23 cellular contexts compared by ENCODE assay signal in the genomic region with DNA sequence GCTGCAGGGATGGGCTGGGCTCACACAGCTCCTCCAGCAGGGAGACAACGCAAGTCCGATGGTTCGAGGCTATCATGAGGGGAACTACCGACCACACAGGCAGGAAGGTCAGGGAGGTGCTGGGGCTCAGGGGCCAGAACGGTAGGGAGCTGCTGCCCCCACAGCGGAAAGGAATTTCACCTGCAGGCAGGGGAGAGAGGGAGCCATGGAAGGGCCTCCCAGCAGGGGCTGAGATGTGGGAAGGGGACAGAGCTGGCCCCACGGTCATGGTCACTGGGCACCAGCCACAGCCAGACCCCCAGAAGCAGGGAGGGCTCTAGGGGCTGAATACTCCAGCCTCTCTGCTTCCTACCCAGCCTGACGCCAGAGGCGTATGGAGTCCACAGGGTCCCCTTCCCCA.
DNase-seq lines count a peak whose midpoint lies in the region; ATAC-seq and TF ChIP-seq lines count a peak whose summit lies in the region.
"Had no signal": no experiment of that assay in that cellular context is flagged by ENCODE, and none has a peak within 500 bp of the region (broad histone marks: within the 10 kb centered on the region; RNA-seq: fewer than 3 reads in every experiment).

No MANE protein-coding gene starts in this region.

- no peak overlapping the region for H3K9ac ChIP-seq in H9 (ENCODE audit: extremely low read depth, insufficient read length, low read length)

- no peak for TF ChIP-seq EP300 in gastroesophageal sphincter (IDR thresholded peaks at IDR 0.05)
- TF ChIP-seq EP300 in sigmoid colon (IDR thresholded peaks at IDR 0.05): no peak

- H4K91ac ChIP-seq in H9 (ENCODE audit: insufficient read length, low read depth, low read length): no peak overlapping the region

- H2BK120ac ChIP-seq in H9 (ENCODE audit: low read depth, low read length, poor library complexity, severe bottlenecking): no peak overlapping the region

- H3K4me3 Mint-ChIP-seq in H9: no peak overlapping the region; a peak in 1 of 5 replicates
- H3K4me3 Mint-ChIP-seq: activated naive CD8-positive, alpha-beta T cell treated with anti-CD3 and anti-CD28 coated beads, Interleukin-2, amount 10 ng/mL, durations not matched to agents 7 days and 5 days; CD4-positive, alpha-beta memory T cell; HFFc6; stimulated activated effector memory CD8-positive, alpha-beta T cell treated with anti-CD3 and anti-CD28 coated beads, Interleukin-12 subunit alpha, Interleukin-12 subunit beta, amount 100 ng/mL, for 72 hours; T-helper 2 cell treated with Interferon-gamma antibody and Interleukin-4, amounts not matched to agents 5 μg/mL and 100 μg/mL, for 36 hours had no signal

- POLR2A ChIA-PET in Panc1 (lab: Charles Lee): no interaction called here

- H3K36me3 ChIP-seq in Panc1 (ENCODE audit: control insufficient read depth, insufficient read depth, low read length): no peaks in the 10 kb centered on the region
- H3K36me3 ChIP-seq in gastroesophageal sphincter: no peaks in the 10 kb centered on the region
- no peaks in the 10 kb centered on the region for H3K36me3 ChIP-seq in sigmoid colon
- H3K36me3 ChIP-seq: MG63, spleen had no signal

- no peak overlapping the region for H2BK12ac ChIP-seq in H9 (ENCODE audit: insufficient read length, low read depth, low read length)

- H3T11ph ChIP-seq in H9 (ENCODE audit: low read length): no peak overlapping the region

- H4K8ac ChIP-seq in H9 (replicated peaks; ENCODE audit: insufficient read length, low read depth, low read length): no peak overlapping the region

- ATAC-seq in Panc1 (no peak), gastroesophageal sphincter (no peak), HG03457 (IDR thresholded peaks at IDR 0.05; ENCODE audit: unreplicated experiment) (no peak)
- ATAC-seq: foreskin keratinocyte; stimulated activated effector memory CD8-positive, alpha-beta T cell treated with anti-CD3 and anti-CD28 coated beads, Interleukin-12 subunit alpha, Interleukin-12 subunit beta, amount 100 ng/mL, for 72 hours had no signal

- in situ Hi-C loops in Panc1 (cut with HindIII; ENCODE audit: low pct_unique_long_range_greater_than_20kb, low sequenced_read_pairs): no loop called here

- no peak overlapping the region for H2AFZ ChIP-seq in H9 (ENCODE audit: low read length)

- H3K27ac Mint-ChIP-seq in H9: peak overlapping the region in 2 of 3 experiments; percentile 39 to 54; a peak in 2 of 7 replicates
- H3K27ac Mint-ChIP-seq: activated naive CD8-positive, alpha-beta T cell treated with anti-CD3 and anti-CD28 coated beads, Interleukin-2, amount 10 ng/mL, durations not matched to agents 7 days and 5 days; HFFc6; stimulated activated effector memory CD8-positive, alpha-beta T cell treated with anti-CD3 and anti-CD28 coated beads, Interleukin-12 subunit alpha, Interleukin-12 subunit beta, amount 100 ng/mL, for 72 hours; T-helper 2 cell treated with Interferon-gamma antibody and Interleukin-4, amounts not matched to agents 5 μg/mL and 100 μg/mL, for 36 hours had no signal

- no peak overlapping the region for H3K4me3 ChIP-seq in Panc1 (ENCODE audit: low read depth in 2 of 2, low read length in 2 of 2)
- H3K4me3 ChIP-seq in gastroesophageal sphincter: no peak overlapping the region
- H3K4me3 ChIP-seq in sigmoid colon: no peak overlapping the region
- H3K4me3 ChIP-seq: MG63, spleen, testis had no signal

- H3K79me2 ChIP-seq in H9 (ENCODE audit: insufficient read depth, low read length): no peaks in the 10 kb centered on the region

- H4K5ac ChIP-seq in H9 (ENCODE audit: insufficient read length, low read depth, low read length): no peak overlapping the region

- H2BK5ac ChIP-seq in H9 (ENCODE audit: insufficient read length, low read length): no peak overlapping the region

- peaks cover 15% of the 10 kb centered on the region for H3K27me3 Mint-ChIP-seq in H9 (ENCODE audit: low read depth)

- no peak overlapping the region for H3K27ac ChIP-seq in H9 (ENCODE audit: insufficient read length, low read depth, low read length)
- H3K27ac ChIP-seq in Panc1 (ENCODE audit: low read length): peak overlapping the region; percentile 75
- H3K27ac ChIP-seq in gastroesophageal sphincter: peak overlapping the region; percentile 49 to 88 (median 74)
- peak overlapping the region; percentile 40 to 66 (median 52) for H3K27ac ChIP-seq in sigmoid colon
- H3K27ac ChIP-seq: foreskin keratinocyte, testis had no signal

- H3K18ac ChIP-seq in H9 (ENCODE audit: insufficient read length, low read depth, low read length): no peak overlapping the region

- H2BK15ac ChIP-seq in H9 (ENCODE audit: low read depth, low read length): no peak overlapping the region

- TF ChIP-seq CTCF in H9 (conservative IDR thresholded peaks at IDR 0.05) (no peak), Panc1 (IDR thresholded peaks at IDR 0.05) (no peak), gastroesophageal sphincter (IDR thresholded peaks at IDR 0.05) (no peak), sigmoid colon (IDR thresholded peaks at IDR 0.05) (no peak)

- H3K9me3 Mint-ChIP-seq in H9: peaks cover 32 to 33% of the 10 kb centered on the region in 2 experiments

- TF ChIP-seq POLR2A in gastroesophageal sphincter (IDR thresholded peaks at IDR 0.05) (no peak), sigmoid colon (IDR thresholded peaks at IDR 0.05) (no peak)

- no TSS peak for BruUV-seq in Panc1 (replicated peaks; lab: Mats Ljungman, UMichigan)

- no peak overlapping the region for H3K4ac ChIP-seq in H9 (ENCODE audit: low read depth, low read length)

- no peak overlapping the region for H3K56ac ChIP-seq in H9 (ENCODE audit: insufficient read length, low read depth, low read length)

- H4K20me1 ChIP-seq in H9 (ENCODE audit: control insufficient read depth, insufficient read depth, insufficient read length): no peaks in the 10 kb centered on the region

- no peak overlapping the region for H2AK5ac ChIP-seq in H9 (ENCODE audit: insufficient read length, low read length)

- no CpG with 5 or more reads among the region's 9 CpGs for WGBS in H9 (ENCODE audit: extremely low coverage, insufficient read length, low lambda C conversion rate)
- WGBS in gastroesophageal sphincter (ENCODE audit: low coverage in 1 of 2), 2 donors: no CpG with 5 or more reads among the region's 9 CpGs
- 89 to 92% methylated on average over 9 of the region's 9 CpGs for WGBS in sigmoid colon, 2 donors

- H3K36me3 Mint-ChIP-seq in H9 (ENCODE audit: insufficient read depth in 1 of 3, low read depth in 3 of 3): peaks cover 10 to 27% (median 20%) of the 10 kb centered on the region in 3 experiments
- H3K36me3 Mint-ChIP-seq: CD4-positive, alpha-beta memory T cell; stimulated activated effector memory CD8-positive, alpha-beta T cell treated with anti-CD3 and anti-CD28 coated beads, Interleukin-12 subunit alpha, Interleukin-12 subunit beta, amount 100 ng/mL, for 72 hours had no signal

- CTCF ChIA-PET in Panc1 (lab: Charles Lee): no interaction called here

- H3K14ac ChIP-seq in H9 (ENCODE audit: insufficient read depth, low read length): no peak overlapping the region

- peaks cover 14% of the 10 kb centered on the region for H3K9me3 ChIP-seq in H9 (ENCODE audit: control insufficient read depth, low read depth, low read length)
- peaks cover 13% of the 10 kb centered on the region; the same call in 1 of the 2 replicates for H3K9me3 ChIP-seq in Panc1 (ENCODE audit: control insufficient read depth, insufficient read depth, low read depth, low read length)
- peaks cover 0 to 10% (median 0%) of the 10 kb centered on the region in 3 donors for H3K9me3 ChIP-seq in gastroesophageal sphincter
- peaks cover 0 to 5% (median 2%) of the 10 kb centered on the region in 4 donors for H3K9me3 ChIP-seq in sigmoid colon
- H3K9me3 ChIP-seq: testis had no signal

- no peak overlapping the region for H3K4me2 ChIP-seq in H9 (ENCODE audit: insufficient read depth, insufficient read length, low read length)

- H3K27me3 ChIP-seq in H9 (ENCODE audit: insufficient read depth, low read length): no peaks in the 10 kb centered on the region
- H3K27me3 ChIP-seq in Panc1 (ENCODE audit: control insufficient read depth, insufficient read depth, low read length): no peaks in the 10 kb centered on the region
- H3K27me3 ChIP-seq in gastroesophageal sphincter: no peaks in the 10 kb centered on the region
- no peaks in the 10 kb centered on the region for H3K27me3 ChIP-seq in sigmoid colon
- H3K27me3 ChIP-seq: MG63, testis had no signal

- H3K4me1 ChIP-seq in H9 (ENCODE audit: insufficient read depth, low read length) (no peaks in the 10 kb centered on the region), Panc1 (ENCODE audit: control insufficient read depth, insufficient read depth, low read length) (peaks cover 20% of the 10 kb centered on the region), gastroesophageal sphincter (peaks cover 12 to 84% (median 23%) of the 10 kb centered on the region in 3 donors), sigmoid colon (peaks cover 0 to 57% (median 34%) of the 10 kb centered on the region in 4 donors)
- H3K4me1 ChIP-seq: foreskin keratinocyte had no signal

- no peaks in the 10 kb centered on the region for H3K23me2 ChIP-seq in H9 (ENCODE audit: insufficient read length, low read depth, low read length, poor library complexity, severe bottlenecking)

- H3K23ac ChIP-seq in H9 (ENCODE audit: insufficient read length, low read depth, low read length): no peak overlapping the region

- peaks cover 14 to 16% of the 10 kb centered on the region in 2 experiments for H3K4me1 Mint-ChIP-seq in H9

- DNase-seq in H9: no peak
- no peak for DNase-seq in Panc1 (ENCODE audit: low read depth, low spot score)
- no peak for DNase-seq in sigmoid colon
- no peak for DNase-seq in cerebellum (ENCODE audit: low spot score)
- no peak for DNase-seq in NCI-H187 (lab: John Stamatoyannopoulos, UW)
- DNase-seq: activated CD4-positive, alpha-beta T cell treated with anti-CD3 and anti-CD28 coated beads, Interleukin-2, amount 50 U/mL, for 1 hour; activated CD8-positive, alpha-beta memory T cell treated with anti-CD3 and anti-CD28 coated beads, Interleukin-2, amount 50 U/mL, for 4 hours; activated naive CD8-positive, alpha-beta T cell treated with anti-CD3 and anti-CD28 coated beads, Interleukin-2, amount 10 ng/mL, durations not matched to agents 7 days and 5 days; CD4-positive, alpha-beta memory T cell; effector memory CD4-positive, alpha-beta T cell; foreskin keratinocyte; HFFc6; islet precursor cell; MG63; NCI-H82; retina; spleen; stimulated activated CD4-positive, alpha-beta T cell treated with anti-CD3 and anti-CD28 coated beads, Interleukin-2, amount 100 ng/mL, for 48 hours; testis had no signal

- intact Hi-C loops in Panc1 (cut with micrococcal nuclease; ENCODE audit: unreplicated experiment): loop anchor here (10.0 kb wide), 1 partner anchor 196 kb away; the partner anchor contains the start of gene NCOR2
- intact Hi-C loops in sigmoid colon (cut with DNase I): no loop called here

- H3K79me1 ChIP-seq in H9 (ENCODE audit: insufficient read depth, low read depth, low read length, poor library complexity, severe bottlenecking): no peaks in the 10 kb centered on the region

- H2BK20ac ChIP-seq in H9 (ENCODE audit: low read depth, low read length, poor library complexity, severe bottlenecking): no peak overlapping the region
